Comparison of ENCODE assay signal across 8 cellular contexts in genomic region chr1:149390931-149391330, GRCh38.
DNase-seq lines count a peak whose midpoint lies in the region; ATAC-seq and TF ChIP-seq lines count a peak whose summit lies in the region.
"Not testable (repeated sequence)": the region's sequence is repeated elsewhere in the genome, so short reads cannot be mapped to it uniquely, and the experiment has no call there.

No MANE protein-coding gene starts in this region.

- H3K9me3 ChIP-seq in OCI-LY7 (ENCODE audit: low read length); effector memory CD4-positive, alpha-beta T cell (ENCODE audit: control insufficient read depth, low read length); right cardiac atrium (ENCODE audit: control insufficient read depth, low read length): not testable (repeated sequence)

- not testable (repeated sequence) for H2AFZ ChIP-seq in ACC112 (ENCODE audit: low read length, unreplicated experiment); GM23338; OCI-LY7 (ENCODE audit: low read length)

- WGBS in right cardiac atrium: 0% methylated on average over 1 of the region's 43 CpGs

- not testable (repeated sequence) for H3K36me3 Mint-ChIP-seq in GM23338 (ENCODE audit: low read depth); activated T-cell treated with anti-CD3 and anti-CD28 coated beads, Interleukin-2, amount 50 U/mL, for 4 hours (ENCODE audit: insufficient read depth); natural killer cell; stimulated activated effector memory CD8-positive, alpha-beta T cell treated with anti-CD3 and anti-CD28 coated beads, Interleukin-12 subunit alpha, Interleukin-12 subunit beta, amount 100 ng/mL, for 72 hours

- not testable (repeated sequence) for H3K36me3 ChIP-seq in ACC112 (ENCODE audit: insufficient read depth, low read length); GM23338 (ENCODE audit: insufficient read depth); OCI-LY7 (ENCODE audit: insufficient read depth, low read length); effector memory CD4-positive, alpha-beta T cell (ENCODE audit: control insufficient read depth, insufficient read depth, low read length)

- not testable (repeated sequence) for H3K9me3 Mint-ChIP-seq in GM23338; activated T-cell treated with anti-CD3 and anti-CD28 coated beads, Interleukin-2, amount 50 U/mL, for 4 hours; natural killer cell; stimulated activated effector memory CD8-positive, alpha-beta T cell treated with anti-CD3 and anti-CD28 coated beads, Interleukin-12 subunit alpha, Interleukin-12 subunit beta, amount 100 ng/mL, for 72 hours

- H4K20me1 ChIP-seq in GM23338 (replicated peaks; ENCODE audit: insufficient read depth); OCI-LY7 (ENCODE audit: insufficient read depth, low read length): not testable (repeated sequence)

- CTCF ChIA-PET in OCI-LY7 (lab: Charles Lee; ENCODE audit: unreplicated experiment): not testable (repeated sequence)

- intact Hi-C loops in OCI-LY7 (cut with micrococcal nuclease; ENCODE audit: unreplicated experiment); right cardiac atrium (cut with DNase I); natural killer cell (cut with micrococcal nuclease): not testable (repeated sequence)

- not testable (repeated sequence) for H3K4me3 Mint-ChIP-seq in GM23338; activated T-cell treated with anti-CD3 and anti-CD28 coated beads, Interleukin-2, amount 50 U/mL, for 4 hours; natural killer cell
- peak overlapping the region; percentile 68 for H3K4me3 Mint-ChIP-seq in stimulated activated effector memory CD8-positive, alpha-beta T cell treated with anti-CD3 and anti-CD28 coated beads, Interleukin-12 subunit alpha, Interleukin-12 subunit beta, amount 100 ng/mL, for 72 hours

- not testable (repeated sequence) for H3K9me2 ChIP-seq in GM23338 (ENCODE audit: insufficient read depth); OCI-LY7 (ENCODE audit: insufficient read depth, low read length)

- H3F3A ChIP-seq in GM23338 (replicated peaks; ENCODE audit: low read depth): not testable (repeated sequence)

- not testable (repeated sequence) for BruUV-seq in OCI-LY7 (replicated peaks; lab: Mats Ljungman, UMichigan)

- TF ChIP-seq CTCF in GM23338 (conservative IDR thresholded peaks at IDR 0.05; ENCODE audit: low read depth in 2 of 2); OCI-LY7 (conservative IDR thresholded peaks at IDR 0.05; ENCODE audit: low read length); natural killer cell (IDR thresholded peaks at IDR 0.05): not testable (repeated sequence)

- H3K27ac Mint-ChIP-seq in GM23338; natural killer cell; stimulated activated effector memory CD8-positive, alpha-beta T cell treated with anti-CD3 and anti-CD28 coated beads, Interleukin-12 subunit alpha, Interleukin-12 subunit beta, amount 100 ng/mL, for 72 hours: not testable (repeated sequence)

- not testable (repeated sequence) for H3K27ac ChIP-seq in ACC112 (ENCODE audit: low read depth, low read length); GM23338 (ENCODE audit: low read depth); OCI-LY7 (ENCODE audit: low read depth, low read length, poor library complexity, severe bottlenecking)
- peak overlapping the region; percentile 60 for H3K27ac ChIP-seq in effector memory CD4-positive, alpha-beta T cell (ENCODE audit: insufficient read depth, low read length, poor library complexity, severe bottlenecking)
- peak overlapping the region; percentile 48 for H3K27ac ChIP-seq in right cardiac atrium (ENCODE audit: low read length)

- H3K79me2 ChIP-seq in ACC112 (ENCODE audit: control insufficient read depth, insufficient read depth, low read length, unreplicated experiment); OCI-LY7 (ENCODE audit: insufficient read depth, low read depth, low read length): not testable (repeated sequence)
- peaks cover 18% of the 10 kb centered on the region for H3K79me2 ChIP-seq in GM23338 (replicated peaks; ENCODE audit: insufficient read depth)

- ATAC-seq in GM23338 (peak; percentile 59), right cardiac atrium (peak in 1 of 2 donors; percentile 42), natural killer cell (peak in 2 of 3 donors; percentile 59 to 60)
- peak; percentile 58 to 71 for ATAC-seq in activated T-cell treated with anti-CD3 and anti-CD28 coated beads, Interleukin-2, amount 50 U/mL, for 4 hours
- ATAC-seq in stimulated activated effector memory CD8-positive, alpha-beta T cell treated with anti-CD3 and anti-CD28 coated beads, Interleukin-12 subunit alpha, Interleukin-12 subunit beta, amount 100 ng/mL, for 72 hours: peak; percentile 40

- not testable (repeated sequence) for H3K4me1 ChIP-seq in ACC112 (ENCODE audit: control insufficient read depth, insufficient read depth, low read length, unreplicated experiment); GM23338 (ENCODE audit: insufficient read depth); OCI-LY7 (ENCODE audit: insufficient read depth, low read length, poor library complexity, severe bottlenecking); effector memory CD4-positive, alpha-beta T cell (ENCODE audit: control insufficient read depth, insufficient read depth, low read length, poor library complexity, severe bottlenecking); right cardiac atrium (ENCODE audit: control insufficient read depth, insufficient read depth, low read length)

- not testable (repeated sequence) for H3K27me3 ChIP-seq in ACC112 (ENCODE audit: insufficient read depth, low read length); GM23338 (ENCODE audit: insufficient read depth); effector memory CD4-positive, alpha-beta T cell (replicated peaks; ENCODE audit: control insufficient read depth, insufficient read depth, low read length, poor library complexity, severe bottlenecking); right cardiac atrium (ENCODE audit: control insufficient read depth, insufficient read depth)

- POLR2A ChIA-PET in OCI-LY7 (lab: Charles Lee): not testable (repeated sequence)

- H3K4me3 ChIP-seq in ACC112 (ENCODE audit: low read depth, low read length) (peak overlapping the region; percentile 70), GM23338 (peak overlapping the region; percentile 54), OCI-LY7 (ENCODE audit: low read depth, low read length, poor library complexity, severe bottlenecking) (peak overlapping the region; percentile 65), right cardiac atrium (ENCODE audit: low read length) (peak overlapping the region; percentile 78)
- peak overlapping the region; percentile 35 for H3K4me3 ChIP-seq in effector memory CD4-positive, alpha-beta T cell (ENCODE audit: insufficient read depth, low read depth, low read length, poor library complexity, severe bottlenecking)

- not testable (repeated sequence) for DNase-seq in GM23338 (ENCODE audit: low spot score); OCI-LY7 (ENCODE audit: low spot score); activated T-cell treated with anti-CD3 and anti-CD28 coated beads, Interleukin-2, amount 50 U/mL, for 4 hours; effector memory CD4-positive, alpha-beta T cell; right cardiac atrium; natural killer cell; stimulated activated effector memory CD8-positive, alpha-beta T cell treated with anti-CD3 and anti-CD28 coated beads, Interleukin-12 subunit alpha, Interleukin-12 subunit beta, amount 100 ng/mL, for 72 hours (ENCODE audit: low spot score in 2 of 2)

- not testable (repeated sequence) for H3K4me1 Mint-ChIP-seq in GM23338; activated T-cell treated with anti-CD3 and anti-CD28 coated beads, Interleukin-2, amount 50 U/mL, for 4 hours (ENCODE audit: low read depth); natural killer cell; stimulated activated effector memory CD8-positive, alpha-beta T cell treated with anti-CD3 and anti-CD28 coated beads, Interleukin-12 subunit alpha, Interleukin-12 subunit beta, amount 100 ng/mL, for 72 hours

- not testable (repeated sequence) for H3K27me3 Mint-ChIP-seq in GM23338 (ENCODE audit: insufficient read depth, low read depth, poor library complexity); activated T-cell treated with anti-CD3 and anti-CD28 coated beads, Interleukin-2, amount 50 U/mL, for 4 hours (ENCODE audit: low read depth); natural killer cell (ENCODE audit: low read depth in 2 of 2)

- peak overlapping the region; percentile 52; the same call in 1 of the 2 replicates for H3K4me2 ChIP-seq in GM23338
- H3K4me2 ChIP-seq in OCI-LY7 (ENCODE audit: low read length): not testable (repeated sequence)
